Comparison of ENCODE assay signal across 22 cellular contexts in the genomic region with DNA sequence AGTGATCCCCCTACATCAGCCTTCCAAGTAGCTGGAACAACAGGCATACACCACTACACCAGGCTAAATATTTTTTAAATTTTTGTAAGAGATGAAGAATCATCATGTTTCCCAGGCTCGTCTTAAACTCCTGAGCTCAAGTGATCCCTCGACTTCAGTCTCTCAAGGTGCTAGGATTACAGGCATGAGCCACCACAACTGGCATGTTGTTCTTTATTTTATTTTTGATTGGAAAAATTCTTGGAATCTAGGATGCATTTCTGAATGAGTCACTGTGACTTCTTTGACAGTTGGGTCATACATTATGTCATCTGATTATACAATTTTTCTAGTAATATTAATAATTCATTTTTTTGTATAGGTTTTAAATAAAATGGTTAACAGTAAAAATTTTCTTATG.
"Had no signal": no experiment of that assay in that cellular context is flagged by ENCODE, and none has a peak within 500 bp of the region (broad histone marks: within the 10 kb centered on the region; RNA-seq: fewer than 3 reads in every experiment).

No MANE protein-coding gene starts in this region.

- H3K27me3 Mint-ChIP-seq: activated B cell treated with CpG ODN at 0.5 μM for 24 hours; activated CD8-positive, alpha-beta T cell treated with anti-CD3 and anti-CD28 coated beads for 36 hours; activated naive CD8-positive, alpha-beta T cell; natural killer cell treated with Interleukin-12 subunit alpha and Interleukin-12 subunit beta and Interleukin-15 and Interleukin-18, amount 100 ng/mL, for 72 hours had no signal

- H3K4me1 Mint-ChIP-seq: activated B cell treated with CpG ODN at 0.5 μM for 24 hours had no signal

- H3K27ac ChIP-seq: prostate gland, tibial artery, uterus had no signal

- H3K27me3 ChIP-seq: tibial artery, uterus had no signal

- DNase-seq: activated B cell treated with CpG ODN at 0.5 μM for 24 hours; activated CD4-positive, alpha-beta T cell treated with anti-CD3 and anti-CD28 coated beads for 48 hours; activated CD8-positive, alpha-beta T cell treated with anti-CD3 and anti-CD28 coated beads for 36 hours; activated gamma-delta T cell; activated T-cell treated with anti-CD3 and anti-CD28 coated beads, Interleukin-2, amount 50 U/mL, for 48 hours; amygdala; endodermal cell; erythroblast; glutamatergic neuron; hypothalamus; occipital lobe; right cardiac atrium; small intestine; stimulated activated CD4-positive, alpha-beta T cell treated with anti-CD3 and anti-CD28 coated beads, Interleukin-4, amount 100 ng/mL, for 24 hours; stimulated activated naive CD4-positive, alpha-beta T cell; tibial artery; uterus had no signal

- H3K4me1 ChIP-seq: prostate gland, tibial artery, uterus had no signal

- H3K9me3 ChIP-seq: prostate gland, tibial artery, uterus had no signal

- ATAC-seq: activated CD8-positive, alpha-beta T cell treated with anti-CD3 and anti-CD28 coated beads for 36 hours; natural killer cell treated with Interleukin-12 subunit alpha and Interleukin-12 subunit beta and Interleukin-15 and Interleukin-18, amount 100 ng/mL, for 72 hours had no signal

- H3K36me3 ChIP-seq: prostate gland, tibial artery, uterus had no signal

- H3K4me3 Mint-ChIP-seq: activated B cell treated with CpG ODN at 0.5 μM for 24 hours; activated CD8-positive, alpha-beta T cell treated with anti-CD3 and anti-CD28 coated beads for 36 hours; activated naive CD8-positive, alpha-beta T cell; brain; endodermal cell; natural killer cell treated with Interleukin-12 subunit alpha and Interleukin-12 subunit beta and Interleukin-15 and Interleukin-18, amount 100 ng/mL, for 72 hours had no signal

- H3K4me3 ChIP-seq: prostate gland, tibial artery, uterus had no signal

- H3K36me3 Mint-ChIP-seq: activated naive CD8-positive, alpha-beta T cell; brain had no signal

- H3K27ac Mint-ChIP-seq: activated B cell treated with CpG ODN at 0.5 μM for 24 hours; activated CD8-positive, alpha-beta T cell treated with anti-CD3 and anti-CD28 coated beads for 36 hours; activated naive CD8-positive, alpha-beta T cell; natural killer cell treated with Interleukin-12 subunit alpha and Interleukin-12 subunit beta and Interleukin-15 and Interleukin-18, amount 100 ng/mL, for 72 hours had no signal

- FAIRE-seq: small intestine, TTC549 had no signal
